1 cellular context compared by ENCODE assay signal in the genomic region with DNA sequence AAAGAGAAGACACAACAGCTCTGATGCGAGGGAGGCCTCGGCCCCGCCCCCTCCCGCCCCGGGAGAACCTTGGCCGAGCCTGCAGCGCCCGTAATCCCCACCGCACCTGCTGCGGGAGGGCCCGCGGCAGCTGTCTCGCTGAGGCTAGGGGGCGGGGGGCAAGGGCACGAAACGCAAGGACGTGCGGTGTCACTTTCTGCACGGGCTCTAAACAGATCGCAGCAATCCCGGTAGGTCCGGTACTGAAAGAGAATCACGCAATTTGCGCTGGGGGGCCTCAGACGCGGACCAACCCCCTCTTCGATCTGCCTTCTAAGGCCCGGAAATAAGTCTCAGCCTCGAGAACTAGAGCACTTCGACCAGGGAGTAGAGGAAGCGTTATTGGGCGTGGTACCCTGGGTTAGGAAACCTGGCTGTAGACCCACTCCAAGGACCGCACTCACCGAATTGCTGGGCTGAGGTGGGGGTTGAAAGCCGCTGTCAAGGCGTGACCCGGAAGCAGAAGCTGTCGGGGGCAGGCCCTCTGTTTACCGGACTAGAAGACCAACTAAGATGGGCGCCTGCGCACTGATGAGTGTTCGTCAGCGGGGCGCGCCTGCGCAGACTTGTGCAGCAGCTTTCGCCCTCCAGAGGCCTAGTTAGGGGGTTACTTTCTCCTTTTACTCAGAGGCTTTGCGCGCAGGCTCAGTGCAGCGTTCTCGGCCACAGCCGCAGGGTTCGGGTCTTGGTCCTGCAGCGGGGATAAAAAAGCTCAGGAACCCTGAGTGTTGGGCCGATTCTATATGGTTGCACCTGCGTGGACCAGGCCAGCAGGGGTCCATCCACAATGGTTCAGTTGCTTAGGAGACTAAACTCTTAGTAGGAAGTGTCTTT.
TF ChIP-seq lines count a peak whose summit lies in the region.

Gene ASB8 (minus strand): TSS at position 500 of the 873 bp plus-strand sequence. CDS start 4,019 bp downstream, outside the sequence.

TF ChIP-seq in HEK293, 187 proteins besides CTCF, POLR2A, EP300 and RAD21 (continued from another document):
- TF ChIP-seq ZNF23 (tag by site-specific recombination; IDR thresholded peaks at IDR 0.05; ENCODE audit: borderline replicate concordance) (no peak), ZNF266 (tag by site-specific recombination; IDR thresholded peaks at IDR 0.05; ENCODE audit: low read depth) (no peak), ZNF155 (tag by site-specific recombination; IDR thresholded peaks at IDR 0.05) (no peak), PRDM1 (tag by site-specific recombination; IDR thresholded peaks at IDR 0.05) (peak; percentile 92), ZNF677 (tag by site-specific recombination; IDR thresholded peaks at IDR 0.05) (no peak), BCL11B (tag by site-specific recombination; IDR thresholded peaks at IDR 0.05; ENCODE audit: low read depth) (no peak), PRDM4 (tag by site-specific recombination; IDR thresholded peaks at IDR 0.05) (no peak), IKZF3 (tag by site-specific recombination; IDR thresholded peaks at IDR 0.05) (no peak), ZNF510 (tag by site-specific recombination; IDR thresholded peaks at IDR 0.05; ENCODE audit: insufficient replicate concordance) (no peak), ZNF114 (tag by site-specific recombination; IDR thresholded peaks at IDR 0.05) (no peak), ZNF404 (tag by site-specific recombination; IDR thresholded peaks at IDR 0.05) (no peak), ZNF596 (tag by site-specific recombination; IDR thresholded peaks at IDR 0.05) (no peak), KLF16 (tag by site-specific recombination; IDR thresholded peaks at IDR 0.05) (peak; percentile 90), ZNF670 (tag by site-specific recombination; IDR thresholded peaks at IDR 0.05; ENCODE audit: low read depth) (no peak), ZNF433 (tag by site-specific recombination; IDR thresholded peaks at IDR 0.05; ENCODE audit: low read depth) (no peak), ZBTB7A (tag by site-specific recombination; IDR thresholded peaks at IDR 0.05; ENCODE audit: low read depth) (peak; percentile 55), SALL2 (tag by site-specific recombination; IDR thresholded peaks at IDR 0.05; ENCODE audit: borderline replicate concordance) (no peak), ZNF302 (tag by site-specific recombination; IDR thresholded peaks at IDR 0.05; ENCODE audit: low read depth) (no peak), ZNF843 (tag by site-specific recombination; IDR thresholded peaks at IDR 0.05) (no peak), WT1 (tag by site-specific recombination; IDR thresholded peaks at IDR 0.05) (peak; percentile 47; the same call in 1 of the 2 replicates), SP7 (tag by site-specific recombination; IDR thresholded peaks at IDR 0.05) (peak; percentile 65; the same call in 1 of the 2 replicates), KLF9 (tag by site-specific recombination; IDR thresholded peaks at IDR 0.05; ENCODE audit: low read depth) (peak; percentile 89), ZNF416 (tag by site-specific recombination; IDR thresholded peaks at IDR 0.05) (no peak), ZNF560 (tag by site-specific recombination; IDR thresholded peaks at IDR 0.05; ENCODE audit: borderline replicate concordance) (no peak), ZNF600 (tag by site-specific recombination; IDR thresholded peaks at IDR 0.05) (peak; percentile 52; the same call in 1 of the 2 replicates), ZNF2 (tag by site-specific recombination; IDR thresholded peaks at IDR 0.05) (no peak), ZNF184 (tag by site-specific recombination; IDR thresholded peaks at IDR 0.05) (no peak), ZNF350 (tag by site-specific recombination; IDR thresholded peaks at IDR 0.05) (no peak), ZBTB17 (tag by site-specific recombination; IDR thresholded peaks at IDR 0.05) (peak; percentile 82), ZNF610 (tag by site-specific recombination; IDR thresholded peaks at IDR 0.05; ENCODE audit: borderline replicate concordance) (0 out of 2 replicates have a peak, but pooled peaks have one; percentile 19), ZFP37 (tag by site-specific recombination; IDR thresholded peaks at IDR 0.05) (peak; percentile 87; the same call in 1 of the 2 replicates), ZNF549 (tag by site-specific recombination; IDR thresholded peaks at IDR 0.05) (no peak), ZBTB1 (tag by site-specific recombination; IDR thresholded peaks at IDR 0.05) (peak; percentile 60; the same call in 1 of the 2 replicates), ZNF394 (tag by site-specific recombination; IDR thresholded peaks at IDR 0.05; ENCODE audit: borderline replicate concordance) (peak; percentile 40; the same call in 1 of the 2 replicates)
- TF ChIP-seq, protein P1, sequence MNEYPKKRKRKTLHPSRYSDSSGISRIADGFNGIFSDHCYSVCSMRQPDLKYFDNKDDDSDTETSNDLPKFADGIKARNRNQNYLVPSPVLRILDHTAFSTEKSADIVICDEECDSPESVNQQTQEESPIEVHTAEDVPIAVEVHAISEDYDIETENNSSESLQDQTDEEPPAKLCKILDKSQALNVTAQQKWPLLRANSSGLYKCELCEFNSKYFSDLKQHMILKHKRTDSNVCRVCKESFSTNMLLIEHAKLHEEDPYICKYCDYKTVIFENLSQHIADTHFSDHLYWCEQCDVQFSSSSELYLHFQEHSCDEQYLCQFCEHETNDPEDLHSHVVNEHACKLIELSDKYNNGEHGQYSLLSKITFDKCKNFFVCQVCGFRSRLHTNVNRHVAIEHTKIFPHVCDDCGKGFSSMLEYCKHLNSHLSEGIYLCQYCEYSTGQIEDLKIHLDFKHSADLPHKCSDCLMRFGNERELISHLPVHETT (tag by site-specific recombination; IDR thresholded peaks at IDR 0.05): 0 out of 2 replicates have a peak, but pooled peaks have one; percentile 39
- TF ChIP-seq, protein P2, sequence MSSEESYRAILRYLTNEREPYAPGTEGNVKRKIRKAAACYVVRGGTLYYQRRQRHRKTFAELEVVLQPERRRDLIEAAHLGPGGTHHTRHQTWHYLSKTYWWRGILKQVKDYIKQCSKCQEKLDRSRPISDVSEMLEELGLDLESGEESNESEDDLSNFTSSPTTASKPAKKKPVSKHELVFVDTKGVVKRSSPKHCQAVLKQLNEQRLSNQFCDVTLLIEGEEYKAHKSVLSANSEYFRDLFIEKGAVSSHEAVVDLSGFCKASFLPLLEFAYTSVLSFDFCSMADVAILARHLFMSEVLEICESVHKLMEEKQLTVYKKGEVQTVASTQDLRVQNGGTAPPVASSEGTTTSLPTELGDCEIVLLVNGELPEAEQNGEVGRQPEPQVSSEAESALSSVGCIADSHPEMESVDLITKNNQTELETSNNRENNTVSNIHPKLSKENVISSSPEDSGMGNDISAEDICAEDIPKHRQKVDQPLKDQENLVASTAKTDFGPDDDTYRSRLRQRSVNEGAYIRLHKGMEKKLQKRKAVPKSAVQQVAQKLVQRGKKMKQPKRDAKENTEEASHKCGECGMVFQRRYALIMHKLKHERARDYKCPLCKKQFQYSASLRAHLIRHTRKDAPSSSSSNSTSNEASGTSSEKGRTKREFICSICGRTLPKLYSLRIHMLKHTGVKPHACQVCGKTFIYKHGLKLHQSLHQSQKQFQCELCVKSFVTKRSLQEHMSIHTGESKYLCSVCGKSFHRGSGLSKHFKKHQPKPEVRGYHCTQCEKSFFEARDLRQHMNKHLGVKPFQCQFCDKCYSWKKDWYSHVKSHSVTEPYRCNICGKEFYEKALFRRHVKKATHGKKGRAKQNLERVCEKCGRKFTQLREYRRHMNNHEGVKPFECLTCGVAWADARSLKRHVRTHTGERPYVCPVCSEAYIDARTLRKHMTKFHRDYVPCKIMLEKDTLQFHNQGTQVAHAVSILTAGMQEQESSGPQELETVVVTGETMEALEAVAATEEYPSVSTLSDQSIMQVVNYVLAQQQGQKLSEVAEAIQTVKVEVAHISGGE (tag by site-specific recombination; conservative IDR thresholded peaks at IDR 0.05; ENCODE audit: low read depth): peak; percentile 89
- TF ChIP-seq, protein P3, sequence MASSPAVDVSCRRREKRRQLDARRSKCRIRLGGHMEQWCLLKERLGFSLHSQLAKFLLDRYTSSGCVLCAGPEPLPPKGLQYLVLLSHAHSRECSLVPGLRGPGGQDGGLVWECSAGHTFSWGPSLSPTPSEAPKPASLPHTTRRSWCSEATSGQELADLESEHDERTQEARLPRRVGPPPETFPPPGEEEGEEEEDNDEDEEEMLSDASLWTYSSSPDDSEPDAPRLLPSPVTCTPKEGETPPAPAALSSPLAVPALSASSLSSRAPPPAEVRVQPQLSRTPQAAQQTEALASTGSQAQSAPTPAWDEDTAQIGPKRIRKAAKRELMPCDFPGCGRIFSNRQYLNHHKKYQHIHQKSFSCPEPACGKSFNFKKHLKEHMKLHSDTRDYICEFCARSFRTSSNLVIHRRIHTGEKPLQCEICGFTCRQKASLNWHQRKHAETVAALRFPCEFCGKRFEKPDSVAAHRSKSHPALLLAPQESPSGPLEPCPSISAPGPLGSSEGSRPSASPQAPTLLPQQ (tag by site-specific recombination; IDR thresholded peaks at IDR 0.05): 0 out of 2 replicates have a peak, but pooled peaks have one; percentile 51
- TF ChIP-seq, protein P4, sequence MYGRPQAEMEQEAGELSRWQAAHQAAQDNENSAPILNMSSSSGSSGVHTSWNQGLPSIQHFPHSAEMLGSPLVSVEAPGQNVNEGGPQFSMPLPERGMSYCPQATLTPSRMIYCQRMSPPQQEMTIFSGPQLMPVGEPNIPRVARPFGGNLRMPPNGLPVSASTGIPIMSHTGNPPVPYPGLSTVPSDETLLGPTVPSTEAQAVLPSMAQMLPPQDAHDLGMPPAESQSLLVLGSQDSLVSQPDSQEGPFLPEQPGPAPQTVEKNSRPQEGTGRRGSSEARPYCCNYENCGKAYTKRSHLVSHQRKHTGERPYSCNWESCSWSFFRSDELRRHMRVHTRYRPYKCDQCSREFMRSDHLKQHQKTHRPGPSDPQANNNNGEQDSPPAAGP (tag by site-specific recombination; IDR thresholded peaks at IDR 0.05): peak; percentile 68
- TF ChIP-seq, protein P5, sequence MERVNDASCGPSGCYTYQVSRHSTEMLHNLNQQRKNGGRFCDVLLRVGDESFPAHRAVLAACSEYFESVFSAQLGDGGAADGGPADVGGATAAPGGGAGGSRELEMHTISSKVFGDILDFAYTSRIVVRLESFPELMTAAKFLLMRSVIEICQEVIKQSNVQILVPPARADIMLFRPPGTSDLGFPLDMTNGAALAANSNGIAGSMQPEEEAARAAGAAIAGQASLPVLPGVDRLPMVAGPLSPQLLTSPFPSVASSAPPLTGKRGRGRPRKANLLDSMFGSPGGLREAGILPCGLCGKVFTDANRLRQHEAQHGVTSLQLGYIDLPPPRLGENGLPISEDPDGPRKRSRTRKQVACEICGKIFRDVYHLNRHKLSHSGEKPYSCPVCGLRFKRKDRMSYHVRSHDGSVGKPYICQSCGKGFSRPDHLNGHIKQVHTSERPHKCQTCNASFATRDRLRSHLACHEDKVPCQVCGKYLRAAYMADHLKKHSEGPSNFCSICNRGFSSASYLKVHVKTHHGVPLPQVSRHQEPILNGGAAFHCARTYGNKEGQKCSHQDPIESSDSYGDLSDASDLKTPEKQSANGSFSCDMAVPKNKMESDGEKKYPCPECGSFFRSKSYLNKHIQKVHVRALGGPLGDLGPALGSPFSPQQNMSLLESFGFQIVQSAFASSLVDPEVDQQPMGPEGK (tag by site-specific recombination; IDR thresholded peaks at IDR 0.05): peak; percentile 97
- TF ChIP-seq, protein P6, sequence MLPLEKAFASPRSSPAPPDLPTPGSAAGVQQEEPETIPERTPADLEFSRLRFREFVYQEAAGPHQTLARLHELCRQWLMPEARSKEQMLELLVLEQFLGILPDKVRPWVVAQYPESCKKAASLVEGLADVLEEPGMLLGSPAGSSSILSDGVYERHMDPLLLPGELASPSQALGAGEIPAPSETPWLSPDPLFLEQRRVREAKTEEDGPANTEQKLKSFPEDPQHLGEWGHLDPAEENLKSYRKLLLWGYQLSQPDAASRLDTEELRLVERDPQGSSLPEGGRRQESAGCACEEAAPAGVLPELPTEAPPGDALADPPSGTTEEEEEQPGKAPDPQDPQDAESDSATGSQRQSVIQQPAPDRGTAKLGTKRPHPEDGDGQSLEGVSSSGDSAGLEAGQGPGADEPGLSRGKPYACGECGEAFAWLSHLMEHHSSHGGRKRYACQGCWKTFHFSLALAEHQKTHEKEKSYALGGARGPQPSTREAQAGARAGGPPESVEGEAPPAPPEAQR (tag by site-specific recombination; IDR thresholded peaks at IDR 0.05): no peak
